ENCODE assay signal across 10 cellular contexts in genomic region chr1:54327386-54328116, GRCh38.
DNase-seq lines count a peak whose midpoint lies in the region; ATAC-seq and TF ChIP-seq lines count a peak whose summit lies in the region.
"Had no signal": no experiment of that assay in that cellular context is flagged by ENCODE, and none has a peak within 500 bp of the region (broad histone marks: within the 10 kb centered on the region; RNA-seq: fewer than 3 reads in every experiment).

No MANE protein-coding gene starts in this region.

- TF ChIP-seq POLR2A in esophagus squamous epithelium (IDR thresholded peaks at IDR 0.05) = no peak

- WGBS in esophagus squamous epithelium, 2 donors = 35 to 54% methylated on average over 15 of the region's 15 CpGs

- H3K4me1 ChIP-seq in esophagus squamous epithelium (peaks cover 64 to 100% (median 93%) of the 10 kb centered on the region in 3 donors), foreskin keratinocyte (peaks cover 19% of the 10 kb centered on the region)

- TF ChIP-seq CTCF in esophagus squamous epithelium (IDR thresholded peaks at IDR 0.05) = no peak
- TF ChIP-seq CTCF in foreskin keratinocyte (conservative IDR thresholded peaks at IDR 0.05) = no peak

- no peak overlapping the region for H3K4me3 ChIP-seq in esophagus squamous epithelium

- H3K27ac ChIP-seq in esophagus squamous epithelium (peak overlapping the region; percentile 60 to 87 (median 84)), foreskin keratinocyte (no peak overlapping the region)

- DNase-seq in ELR (ENCODE audit: low read depth) = peak; percentile 34
- DNase-seq in NCI-H82 (lab: John Stamatoyannopoulos, UW) = peak; percentile 98
- no peak for DNase-seq in esophagus squamous epithelium (lab: John Stamatoyannopoulos, UW)
- DNase-seq in retina = peak; percentile 25
- DNase-seq in medulla oblongata (ENCODE audit: extremely low spot score) = no peak
- DNase-seq in foreskin keratinocyte = no peak
- DNase-seq: effector CD4-positive, alpha-beta T cell; NCI-H1930 had no signal

- ATAC-seq in HG03097 (IDR thresholded peaks at IDR 0.05; ENCODE audit: low FRiP score, unreplicated experiment) (no peak), GM18909 (IDR thresholded peaks at IDR 0.05; ENCODE audit: poor library complexity, unreplicated experiment) (no peak), foreskin keratinocyte (no peak)

- intact Hi-C loops in esophagus squamous epithelium (cut with DNase I) = no loop called here

- H3K36me3 ChIP-seq in esophagus squamous epithelium = peaks cover 0 to 6% (median 0%) of the 10 kb centered on the region in 3 donors

- no peaks in the 10 kb centered on the region for H3K9me3 ChIP-seq in esophagus squamous epithelium

- H3K27me3 ChIP-seq in esophagus squamous epithelium (no peaks in the 10 kb centered on the region), foreskin keratinocyte (no peaks in the 10 kb centered on the region)

Comparison
In these comparisons a context has a peak if more than half of its experiments do, and no peak if none do; other contexts are left out.
1. DNase-seq: peak in ELR (single experiment), NCI-H82 (single experiment) and retina (single experiment); none in esophagus squamous epithelium (single experiment), medulla oblongata (single experiment) and foreskin keratinocyte (0 of 2).